In the genomic region with DNA sequence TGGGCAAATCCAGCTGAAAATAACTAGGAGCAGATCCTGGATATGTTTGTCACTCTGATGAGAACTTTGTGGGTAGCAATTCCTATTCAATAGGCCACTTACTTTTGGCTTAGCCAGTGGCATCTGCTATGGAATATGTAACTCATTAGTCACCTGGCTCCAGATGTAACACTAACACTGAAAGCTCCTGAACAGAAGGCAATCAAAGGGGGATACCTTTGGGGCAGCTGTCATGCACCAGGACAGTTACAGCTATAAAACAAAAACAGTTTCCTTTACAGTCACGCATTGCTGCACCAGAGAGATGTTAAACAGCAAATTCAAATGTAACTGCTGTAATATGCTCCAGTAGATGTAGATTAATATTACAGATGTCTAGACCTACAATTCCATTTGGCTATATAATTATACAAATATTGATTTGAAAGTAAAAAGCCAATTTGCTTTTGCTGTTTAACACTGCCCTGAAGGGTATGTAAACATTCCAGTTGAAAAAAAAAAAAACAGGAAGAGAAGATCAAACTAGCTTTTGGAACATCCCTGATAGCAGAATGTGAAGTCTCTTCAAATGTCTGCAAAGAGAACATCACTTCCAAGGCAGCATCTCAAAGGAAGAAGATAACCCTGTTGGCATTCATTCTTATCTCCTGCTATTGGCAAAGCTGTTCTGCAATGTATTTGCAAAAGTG, we compare ENCODE assay signal across 13 cellular contexts. TPM values are rescaled to one million over a fixed set of nuclear protein-coding genes. Genes with fewer than 3 reads are reported as not detected.
DNase-seq lines count a peak whose midpoint lies in the region; ATAC-seq, FAIRE-seq and TF ChIP-seq lines count a peak whose summit lies in the region.
"Had no signal": no experiment of that assay in that cellular context is flagged by ENCODE, and none has a peak within 500 bp of the region (broad histone marks: within the 10 kb centered on the region; RNA-seq: fewer than 3 reads in every experiment).

No MANE protein-coding gene starts in this region.

- H3K9ac ChIP-seq in SK-N-SH = no peak overlapping the region
- no peak overlapping the region for H3K9ac ChIP-seq in kidney (ENCODE audit: low read length in 2 of 2)

- POLR2A ChIA-PET in SK-N-SH (lab: Yijun Ruan, JAX) = interaction anchor here (0.6 to 1.2 kb wide), 5 partner anchors 11 to 135 kb away, joined by 3 to 4 read pairs (median 3); a partner anchor contains a TSS

- H4K20me1 ChIP-seq in SK-N-SH (ENCODE audit: insufficient read depth) = peaks cover 8% of the 10 kb centered on the region; the same call in 1 of the 2 replicates

- TF ChIP-seq CTCF in D721Med (IDR thresholded peaks at IDR 0.05; ENCODE audit: insufficient read depth, missing control alignments) = no peak
- TF ChIP-seq CTCF in SK-N-SH (IDR thresholded peaks at IDR 0.05) = no peak
- no peak for TF ChIP-seq CTCF in psoas muscle (IDR thresholded peaks at IDR 0.05)
- TF ChIP-seq CTCF in kidney (IDR thresholded peaks at IDR 0.05; ENCODE audit: borderline replicate concordance, extremely low read depth, insufficient read depth) = no peak

- FAIRE-seq in D721Med (lab: Jason Lieb, UNC) (peak; percentile 29), kidney (lab: Jason Lieb, UNC) (no peak)

- H3K4me1 ChIP-seq in SK-N-SH (ENCODE audit: control insufficient read depth in 1 of 2, insufficient read depth in 2 of 2, low read depth in 1 of 2, low read length in 1 of 2) (peaks cover 6 to 41% of the 10 kb centered on the region in 2 experiments; a peak in 2 of 4 replicates), psoas muscle (no peaks in the 10 kb centered on the region), kidney (ENCODE audit: control insufficient read depth in 1 of 2, insufficient read depth in 1 of 2, low read depth in 1 of 2, low read length in 2 of 2) (no peaks in the 10 kb centered on the region)

- H3K27me3 ChIP-seq in SK-N-SH (ENCODE audit: insufficient read depth) = no peaks in the 10 kb centered on the region
- no peaks in the 10 kb centered on the region for H3K27me3 ChIP-seq in psoas muscle (ENCODE audit: insufficient read depth in 3 of 3, low read length in 2 of 3)

- H3K4me3 ChIP-seq in SK-N-SH (ENCODE audit: low read depth in 2 of 2, low read length in 1 of 2) (no peak overlapping the region), psoas muscle (no peak overlapping the region), kidney (ENCODE audit: low read length in 2 of 2) (no peak overlapping the region)

- H3K36me3 ChIP-seq in SK-N-SH (replicated peaks in 1 of 2; ENCODE audit: control insufficient read depth in 1 of 2, insufficient read depth in 2 of 2, low read length in 1 of 2) (peaks cover 24 to 26% of the 10 kb centered on the region in 2 experiments), psoas muscle (ENCODE audit: insufficient read depth in 1 of 2, low read depth in 1 of 2) (peaks cover 0 to 7% of the 10 kb centered on the region in 2 donors), kidney (ENCODE audit: control insufficient read depth in 1 of 2, insufficient read depth in 2 of 2, low read length in 2 of 2) (no peaks in the 10 kb centered on the region)

- TF ChIP-seq EP300 in SK-N-SH (IDR thresholded peaks at IDR 0.05; ENCODE audit: borderline replicate concordance in 1 of 2, low read depth in 1 of 2, low read length in 1 of 2) = peak in 1 of 2 experiments; percentile 80; a peak in 2 of 4 replicates

- peaks cover 10% of the 10 kb centered on the region for H3F3A ChIP-seq in SK-N-SH (replicated peaks; ENCODE audit: insufficient read depth)

- 0 out of 2 replicates have a peak overlapping the region, but pooled peaks have one; percentile 2 for H3K4me2 ChIP-seq in SK-N-SH

- 62% methylated on average over 1 of the region's 1 CpG for WGBS in SK-N-SH (ENCODE audit: low lambda C conversion rate)
- 91 to 100% (median 96%) methylated on average over 1 of the region's 1 CpG for WGBS in psoas muscle, 3 donors

- H3K9me3 ChIP-seq in SK-N-SH = no peaks in the 10 kb centered on the region
- no peaks in the 10 kb centered on the region for H3K9me3 ChIP-seq in psoas muscle
- no peaks in the 10 kb centered on the region for H3K9me3 ChIP-seq in kidney (ENCODE audit: control insufficient read depth in 1 of 2, low read length in 2 of 2)

- ATAC-seq in psoas muscle = no peak

- CTCF ChIA-PET in SK-N-SH (lab: Yijun Ruan, JAX) = interaction anchor here (0.9 to 7.4 kb wide), 12 partner anchors 11 to 78 kb away, joined by 3 to 44 read pairs (median 8); a partner anchor contains a TSS

- intact Hi-C loops in psoas muscle (cut with DNase I) (no loop called here), kidney (cut with DNase I) (no loop called here)

- peak overlapping the region; percentile 4; the same call in 1 of the 2 replicates for H2AFZ ChIP-seq in SK-N-SH (ENCODE audit: low read depth)

- H3K9me2 ChIP-seq in SK-N-SH = no peaks in the 10 kb centered on the region

- peak overlapping the region; percentile 3 to 87; a peak in 3 of 4 replicates for H3K27ac ChIP-seq in SK-N-SH (ENCODE audit: low read depth in 2 of 2, low read length in 1 of 2)
- no peak overlapping the region for H3K27ac ChIP-seq in psoas muscle
- H3K27ac ChIP-seq in kidney (ENCODE audit: low read depth in 2 of 2, low read length in 2 of 2) = no peak overlapping the region
- H3K27ac ChIP-seq: C4-2B had no signal

- DNase-seq in D721Med (ENCODE audit: insufficient read length, low spot score) (no peak), HS-5 (ENCODE audit: low read depth) (peak; percentile 49), SK-N-SH (no peak), kidney tubule cell (ENCODE audit: low spot score) (peak; percentile 80), NCI-H345 treated with DMSO at 0.1 percent for 48 hours (lab: John Stamatoyannopoulos, UW; ENCODE audit: unreplicated experiment) (no peak), psoas muscle (no peak), kidney (no peak)
- no peak for DNase-seq in stimulated activated CD4-positive, alpha-beta T cell treated with anti-CD3 and anti-CD28 coated beads, Interleukin-1b, Interleukin-23, amount 100 ng/mL, for 48 hours
- DNase-seq: activated CD8-positive, alpha-beta memory T cell treated with anti-CD3 and anti-CD28 coated beads for 24 hours; NCI-H345; stimulated activated naive CD4-positive, alpha-beta T cell treated with Interleukin-2 at 50 U/mL for 16 hours had no signal

- peaks cover 90% of the 10 kb centered on the region for H3K79me2 ChIP-seq in SK-N-SH (ENCODE audit: insufficient read depth)

- TF ChIP-seq RAD21 in SK-N-SH (IDR thresholded peaks at IDR 0.05; ENCODE audit: low read length) = no peak

TF ChIP-seq in SK-N-SH, 30 proteins besides CTCF, POLR2A, EP300 and RAD21 (continues in another document):
- TF ChIP-seq RXRA (IDR thresholded peaks at IDR 0.05; ENCODE audit: borderline replicate concordance, low read depth) = no peak
- TF ChIP-seq JUND (IDR thresholded peaks at IDR 0.05) = no peak

RNA-seq across cellular contexts. Expression of a gene that starts 18.4 kb away (rescaled TPM):
- polyA plus RNA-seq in SK-N-SH (2012; rRNA removed) (21.5 and 23.4 TPM in 2 replicates), psoas muscle (10 to 100 TPM in 1 of 3 donors, 1 to 10 TPM in 2; 3.4 to 15.3 (median 5.5) TPM), kidney (ENCODE audit: insufficient read depth, low read depth, low replicate concordance) (5.0 TPM)
- 25.5 and 28.2 TPM in 2 replicates for polyA plus RNA-seq in SK-N-SH (2012; cell fraction: cytosol; rRNA removed)
- polyA plus RNA-seq in SK-N-SH (2012; cell fraction: nucleus; rRNA removed) = 16.0 and 24.4 TPM in 2 replicates
- total RNA-seq in psoas muscle (1 to 10 TPM; 4.6 to 6.1 (median 5.2) TPM), kidney (7.7 TPM)

RNA-seq across cellular contexts. Expression of a gene that starts 34.2 kb away (rescaled TPM):
- polyA plus RNA-seq in SK-N-SH (2012; rRNA removed) (0.10 and 0.21 TPM in 2 replicates), psoas muscle (under 1 TPM in 1 of 3 donors, not detected in 2; 0.04 TPM), kidney (ENCODE audit: insufficient read depth, low read depth, low replicate concordance) (74.1 TPM)
- polyA plus RNA-seq in SK-N-SH (2012; cell fraction: cytosol; rRNA removed) = 0.04 and 0.09 TPM in 2 replicates
- polyA plus RNA-seq in SK-N-SH (2012; cell fraction: nucleus; rRNA removed) = 0.56 and 0.59 TPM in 2 replicates
- total RNA-seq in psoas muscle (not detected), kidney (12.0 TPM)
- polyA plus RNA-seq: neural cell had no signal

RNA-seq across cellular contexts. Expression of a gene that starts 45.2 kb away (rescaled TPM):
- polyA plus RNA-seq in SK-N-SH (2012; rRNA removed) (0.08 and 0.10 TPM in 2 replicates), psoas muscle (under 1 TPM in 1 of 3 donors, not detected in 2; 0.05 TPM), kidney (ENCODE audit: insufficient read depth, low read depth, low replicate concordance) (0.99 TPM)
- not detected in 2 replicates for polyA plus RNA-seq in SK-N-SH (2012; cell fraction: cytosol; rRNA removed)
- 0.06 TPM in 1 of 2 replicates, not detected in the other for polyA plus RNA-seq in SK-N-SH (2012; cell fraction: nucleus; rRNA removed)
- total RNA-seq in psoas muscle (not detected), kidney (0.91 TPM)
- polyA plus RNA-seq: neural cell had no signal

RNA-seq across cellular contexts. Expression of a gene that starts 50.5 kb away (rescaled TPM):
- polyA plus RNA-seq in SK-N-SH (2012; rRNA removed) = 24.3 and 28.4 TPM in 2 replicates
- polyA plus RNA-seq in SK-N-SH (2012; cell fraction: cytosol; rRNA removed) = 13.0 and 18.6 TPM in 2 replicates
- polyA plus RNA-seq in SK-N-SH (2012; cell fraction: nucleus; rRNA removed) = 49.9 and 58.9 TPM in 2 replicates
- under 1 TPM; 0.32 to 0.82 (median 0.60) TPM for total RNA-seq in psoas muscle
- under 1 TPM; 0.20 to 0.29 (median 0.25) TPM for polyA plus RNA-seq in psoas muscle
- 1.6 TPM for total RNA-seq in kidney
- polyA plus RNA-seq in kidney (ENCODE audit: insufficient read depth, low read depth, low replicate concordance) = 0.99 TPM

RNA-seq across cellular contexts. Expression of a gene that starts 56.4 kb away (rescaled TPM):
- polyA plus RNA-seq in SK-N-SH (2012; rRNA removed) (not detected in 2 replicates), psoas muscle (not detected), kidney (ENCODE audit: insufficient read depth, low read depth, low replicate concordance) (666 TPM)
- polyA plus RNA-seq in SK-N-SH (2012; cell fraction: cytosol; rRNA removed) = not detected in 2 replicates
- not detected in 2 replicates for polyA plus RNA-seq in SK-N-SH (2012; cell fraction: nucleus; rRNA removed)
- total RNA-seq in psoas muscle (not detected), kidney (122 TPM)
- polyA plus RNA-seq: neural cell had no signal

Comparison
In these comparisons a context has a peak if more than half of its experiments do, and no peak if none do; other contexts are left out.
1. DNase-seq: peak in HS-5 (single experiment) and kidney tubule cell (single experiment); none in D721Med (single experiment), SK-N-SH (single experiment), NCI-H345 treated with DMSO at 0.1 percent for 48 hours (single experiment), psoas muscle (0 of 2), kidney (single experiment) and stimulated activated CD4-positive, alpha-beta T cell treated with anti-CD3 and anti-CD28 coated beads, Interleukin-1b, Interleukin-23, amount 100 ng/mL, for 48 hours (single experiment).
2. H3K27ac ChIP-seq: peak in SK-N-SH (2 of 2); none in psoas muscle (single experiment) and kidney (0 of 2).
3. RNA of a gene that starts 34.2 kb away (polyA plus RNA-seq): 74.1 TPM in kidney (single experiment); 0.04 to 0.59 TPM in SK-N-SH and 0.04 TPM in psoas muscle; every median in the first group is over 10 times any median in the second.